In genomic region chr11:19187880-19188279, GRCh38 we compare ENCODE assay signal across 24 cellular contexts. TPM values are rescaled to one million over a fixed set of nuclear protein-coding genes. Genes with fewer than 3 reads are reported as not detected.
DNase-seq lines count a peak whose midpoint lies in the region; TF ChIP-seq lines count a peak whose summit lies in the region.
"Had no signal": no experiment of that assay in that cellular context is flagged by ENCODE, and none has a peak within 500 bp of the region (broad histone marks: within the 10 kb centered on the region; RNA-seq: fewer than 3 reads in every experiment).

No MANE protein-coding gene starts in this region.

- no peaks in the 10 kb centered on the region for H3K27me3 ChIP-seq in sigmoid colon
- H3K27me3 ChIP-seq: BLaER1 treated with 17β-estradiol and CSF1 and Interleukin-3, amounts not matched to agents 10 nM and 100 nM; esophagus squamous epithelium; tibial artery had no signal

- H3K9me3 ChIP-seq in sigmoid colon: no peaks in the 10 kb centered on the region
- H3K9me3 ChIP-seq: BLaER1 treated with 17β-estradiol and CSF1 and Interleukin-3, amounts not matched to agents 10 nM and 100 nM; esophagus squamous epithelium; tibial artery had no signal

- H3K27ac ChIP-seq in caudate nucleus (ENCODE audit: low read depth, low read length) (peak overlapping the region; percentile 32), sigmoid colon (no peak overlapping the region)
- H3K27ac ChIP-seq: BLaER1 treated with 17β-estradiol and CSF1 and Interleukin-3, amounts not matched to agents 10 nM and 100 nM; esophagus squamous epithelium; tibial artery had no signal

- peak; percentile 84 for DNase-seq in Ammon's horn (ENCODE audit: low spot score)
- DNase-seq in NCI-H1930 (lab: John Stamatoyannopoulos, UW): peak; percentile 40 to 69
- peak in 39 of 61 donors; percentile 1 to 72 (median 19) for DNase-seq in caudate nucleus (lab: John Stamatoyannopoulos, UW)
- peak; percentile 75 for DNase-seq in midbrain (lab: John Stamatoyannopoulos, UW)
- no peak for DNase-seq in sigmoid colon
- no peak for DNase-seq in stimulated activated CD4-positive, alpha-beta T cell treated with anti-CD3 and anti-CD28 coated beads, Interleukin-1b, Interleukin-23, amount 100 ng/mL, for 48 hours
- DNase-seq in stimulated activated CD4-positive, alpha-beta T cell treated with anti-CD3 and anti-CD28 coated beads, Interleukin-4, amount 100 ng/mL, for 24 hours: no peak
- no peak for DNase-seq in stimulated activated naive CD4-positive, alpha-beta T cell (lab: John Stamatoyannopoulos, UW)
- DNase-seq: activated CD4-positive, CD25-positive, alpha-beta regulatory T cell treated with anti-CD3 and anti-CD28 coated beads, Interleukin-2, amount 50 U/mL, for 72 hours; activated naive CD4-positive, alpha-beta T cell treated with anti-CD3 and anti-CD28 coated beads for 36 hours; activated T-cell treated with anti-CD3 and anti-CD28 coated beads, Interleukin-2, amount 50 U/mL, for 24 hours; effector CD8-positive, alpha-beta T cell; esophagus squamous epithelium; MM.1S; NCI-H1694; RPMI8226; stimulated activated naive B cell treated with anti-CD40 and anti-IgM and Interleukin-4, amounts not matched to agents 10 μg/mL and 1 μg/mL and 100 μg/mL, for 72 hours; tibial artery had no signal

- H3K4me1 ChIP-seq in sigmoid colon: no peaks in the 10 kb centered on the region
- H3K4me1 ChIP-seq: BLaER1 treated with 17β-estradiol and CSF1 and Interleukin-3, amounts not matched to agents 10 nM and 100 nM; esophagus squamous epithelium; tibial artery had no signal

- WGBS in sigmoid colon, 2 donors: 93 to 95% methylated on average over 12 of the region's 12 CpGs

- no peak for TF ChIP-seq CTCF in sigmoid colon (IDR thresholded peaks at IDR 0.05)

- H3K36me3 ChIP-seq in sigmoid colon: no peaks in the 10 kb centered on the region
- H3K36me3 ChIP-seq: BLaER1 treated with 17β-estradiol and CSF1 and Interleukin-3, amounts not matched to agents 10 nM and 100 nM; esophagus squamous epithelium; tibial artery had no signal

- intact Hi-C loops in sigmoid colon (cut with DNase I): no loop called here

- TF ChIP-seq POLR2A in sigmoid colon (IDR thresholded peaks at IDR 0.05): no peak

- H3K4me3 ChIP-seq in sigmoid colon: no peak overlapping the region
- H3K4me3 ChIP-seq: BLaER1 treated with 17β-estradiol and CSF1 and Interleukin-3, amounts not matched to agents 10 nM and 100 nM; esophagus squamous epithelium; tibial artery had no signal

- TF ChIP-seq EP300 in sigmoid colon (IDR thresholded peaks at IDR 0.05): no peak

RNA-seq across cellular contexts. Expression of gene CSRP3, which starts 13.9 kb away (rescaled TPM):
- total RNA-seq in sigmoid colon: not detected
- 1 to 10 TPM in 2 of 3 donors, under 1 TPM in 1; 0.66 to 1.2 (median 1.2) TPM for polyA plus RNA-seq in sigmoid colon
- total RNA-seq: activated naive CD4-positive, alpha-beta T cell treated with anti-CD3 and anti-CD28 coated beads for 36 hours; esophagus squamous epithelium; G401; glomerular endothelial cell; NCI-H460; osteocyte had no signal
- polyA plus RNA-seq: liver had no signal

RNA-seq across cellular contexts. Expression of gene E2F8, which starts 52.9 kb away (rescaled TPM):
- 1 to 10 TPM in 1 of 4 donors, under 1 TPM in 2, not detected in 1; 0.16 to 1.2 (median 0.83) TPM for total RNA-seq in sigmoid colon
- 1 to 10 TPM in 2 of 3 donors, under 1 TPM in 1; 0.60 to 4.0 (median 1.6) TPM for polyA plus RNA-seq in sigmoid colon

Comparison
In these comparisons a context has a peak if more than half of its experiments do, and no peak if none do; other contexts are left out.
1. DNase-seq: peak in Ammon's horn (single experiment), NCI-H1930 (2 of 2), caudate nucleus (39 of 61) and midbrain (single experiment); none in sigmoid colon (single experiment), stimulated activated CD4-positive, alpha-beta T cell treated with anti-CD3 and anti-CD28 coated beads, Interleukin-1b, Interleukin-23, amount 100 ng/mL, for 48 hours (single experiment), stimulated activated CD4-positive, alpha-beta T cell treated with anti-CD3 and anti-CD28 coated beads, Interleukin-4, amount 100 ng/mL, for 24 hours (single experiment) and stimulated activated naive CD4-positive, alpha-beta T cell (0 of 6).